In the genomic region with DNA sequence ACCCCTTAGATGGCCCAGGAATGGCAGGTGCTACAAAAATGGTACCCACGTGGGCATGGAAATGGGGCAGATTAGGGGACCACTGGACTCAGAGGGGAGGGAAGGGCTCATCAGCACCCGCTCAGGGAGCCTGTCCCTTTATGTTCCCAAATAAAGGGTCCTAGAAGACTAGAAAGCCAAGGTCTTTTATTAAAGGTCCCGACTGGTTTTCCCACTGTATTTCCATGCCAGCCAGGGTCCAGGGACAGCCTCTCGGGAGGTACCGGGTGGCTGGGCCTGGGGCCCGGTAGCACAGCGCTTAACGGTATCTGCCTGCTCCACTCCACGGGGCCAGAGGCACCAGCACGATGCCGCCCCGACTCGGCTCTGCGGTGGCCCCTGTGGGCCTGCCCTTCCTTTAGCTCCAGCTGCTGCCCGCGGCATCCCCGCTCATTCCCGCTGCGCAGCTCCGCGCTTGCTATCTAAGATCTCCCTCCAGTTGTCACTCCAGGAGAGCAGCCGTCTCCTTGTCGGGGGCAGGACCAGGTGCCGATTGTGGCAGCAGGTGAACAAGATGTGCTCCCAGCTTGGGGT, we compare ENCODE assay signal across 6 cellular contexts. TPM values are rescaled to one million over a fixed set of nuclear protein-coding genes. Genes with fewer than 3 reads are reported as not detected.
A peak's percentile ranks its signal among the peaks of the same experiment; 100 is the strongest.
DNase-seq lines count a peak whose midpoint lies in the region; ATAC-seq and TF ChIP-seq lines count a peak whose summit lies in the region.

No MANE protein-coding gene starts in this region.

- no peak overlapping the region for H2AFZ ChIP-seq in fibroblast of lung (ENCODE audit: low read length)

- peak overlapping the region; percentile 93 for H3K27ac Mint-ChIP-seq in activated T-cell treated with anti-CD3 and anti-CD28 coated beads, Interleukin-2, amount 50 U/mL, for 72 hours

- no peaks in the 10 kb centered on the region for H4K20me1 ChIP-seq in fibroblast of lung (ENCODE audit: control insufficient read depth, extremely low read depth, insufficient read depth, low read length)

- H3K9ac ChIP-seq in fibroblast of lung (ENCODE audit: insufficient read depth, low read length): no peak overlapping the region

- peaks cover 0 to 4% of the 10 kb centered on the region in 2 donors for H3K36me3 Mint-ChIP-seq in activated T-cell treated with anti-CD3 and anti-CD28 coated beads, Interleukin-2, amount 50 U/mL, for 72 hours (ENCODE audit: insufficient read depth in 2 of 2)

- no peaks in the 10 kb centered on the region for H3K9me3 Mint-ChIP-seq in activated T-cell treated with anti-CD3 and anti-CD28 coated beads, Interleukin-2, amount 50 U/mL, for 72 hours

- peak overlapping the region; percentile 81 for H3K4me2 ChIP-seq in fibroblast of lung (ENCODE audit: extremely low read depth, insufficient read depth, low read length)

- H3K36me3 ChIP-seq in fibroblast of lung (ENCODE audit: control insufficient read depth, insufficient read depth, low read length) (peaks cover 12% of the 10 kb centered on the region), thoracic aorta (peaks cover 2% of the 10 kb centered on the region)

- no peak overlapping the region for H3K27ac ChIP-seq in fibroblast of lung (ENCODE audit: insufficient read depth, low read length)
- peak overlapping the region in 1 of 2 donors; percentile 89 for H3K27ac ChIP-seq in thoracic aorta

- ATAC-seq in activated T-cell treated with anti-CD3 and anti-CD28 coated beads, Interleukin-2, amount 50 U/mL, for 72 hours (replicated peaks in 1 of 2): no peak
- ATAC-seq in thoracic aorta (ENCODE audit: insufficient number of reproducible peaks, low FRiP score, low read depth) (no peak), HG02885 (IDR thresholded peaks at IDR 0.05; ENCODE audit: poor library complexity, unreplicated experiment) (no peak)

- H3K4me1 ChIP-seq in fibroblast of lung (ENCODE audit: control insufficient read depth, extremely low read depth, insufficient read depth, low read length) (no peaks in the 10 kb centered on the region), thoracic aorta (ENCODE audit: control insufficient read depth in 1 of 2, low read depth in 2 of 2) (peaks cover 3 to 11% of the 10 kb centered on the region in 2 donors)

- no peaks in the 10 kb centered on the region for H3K27me3 ChIP-seq in fibroblast of lung (ENCODE audit: control insufficient read depth, insufficient read depth, low read length)
- no peaks in the 10 kb centered on the region for H3K27me3 ChIP-seq in thoracic aorta (replicated peaks; ENCODE audit: insufficient read depth)

- H3K27me3 Mint-ChIP-seq in activated T-cell treated with anti-CD3 and anti-CD28 coated beads, Interleukin-2, amount 50 U/mL, for 72 hours (ENCODE audit: low read depth): no peaks in the 10 kb centered on the region

- peaks cover 39% of the 10 kb centered on the region for H3K4me1 Mint-ChIP-seq in activated T-cell treated with anti-CD3 and anti-CD28 coated beads, Interleukin-2, amount 50 U/mL, for 72 hours (ENCODE audit: low read depth)

- peak overlapping the region; percentile 91 to 93 for H3K4me3 Mint-ChIP-seq in activated T-cell treated with anti-CD3 and anti-CD28 coated beads, Interleukin-2, amount 50 U/mL, for 72 hours

- TF ChIP-seq CTCF in fibroblast of lung (conservative IDR thresholded peaks at IDR 0.05 in 1 of 2, IDR thresholded peaks at IDR 0.05 in 1 of 2; ENCODE audit: low read depth in 1 of 2, low read length in 2 of 2) (no peak), thoracic aorta (IDR thresholded peaks at IDR 0.05) (no peak)

- no peaks in the 10 kb centered on the region for H3K79me2 ChIP-seq in fibroblast of lung (ENCODE audit: control insufficient read depth, insufficient read depth, low read length)

- DNase-seq in activated T-cell treated with anti-CD3 and anti-CD28 coated beads, Interleukin-2, amount 50 U/mL, for 72 hours: no peak
- no peak for DNase-seq in activated T-cell treated with anti-CD3 and anti-CD28 coated beads, Interleukin-2, amount 50 U/mL, for 1 hour
- no peak for DNase-seq in fibroblast of lung (ENCODE audit: low read depth in 2 of 2)
- no peak for DNase-seq in thoracic aorta (ENCODE audit: low spot score)
- DNase-seq in cerebellar nuclear complex (lab: John Stamatoyannopoulos, UW): no peak

- H3K4me3 ChIP-seq in fibroblast of lung (replicated peaks in 1 of 4; ENCODE audit: control extremely low read depth in 1 of 4, insufficient read depth in 1 of 4, low read depth in 3 of 4, low read length in 4 of 4) (peak overlapping the region; percentile 67 to 87 (median 78)), thoracic aorta (peak overlapping the region; percentile 98)

- no peaks in the 10 kb centered on the region for H3K9me3 ChIP-seq in fibroblast of lung (ENCODE audit: control insufficient read depth, insufficient read depth, low read depth, low read length)
- H3K9me3 ChIP-seq in thoracic aorta: no peaks in the 10 kb centered on the region

RNA-seq across cellular contexts. Expression of a gene that starts 1.4 kb away (rescaled TPM):
- 10 to 100 TPM; 56.5 to 65.9 TPM for total RNA-seq in activated T-cell treated with anti-CD3 and anti-CD28 coated beads, Interleukin-2, amount 50 U/mL, for 72 hours
- total RNA-seq in fibroblast of lung: 25.7 and 29.9 TPM in 2 replicates
- polyA plus RNA-seq in fibroblast of lung: 18.6 and 21.6 TPM in 2 replicates
- polyA plus RNA-seq in fibroblast of lung (2012): 40.3 and 54.5 TPM in 2 replicates
- polyA minus RNA-seq in fibroblast of lung (ENCODE audit: low replicate concordance): 10.5 and 27.5 TPM in 2 replicates
- 10 to 100 TPM; 57.9 to 80.0 TPM for total RNA-seq in thoracic aorta

RNA-seq across cellular contexts. Expression of a gene that starts 20.4 kb away (rescaled TPM):
- 10 to 100 TPM; 10.6 to 12.9 TPM for total RNA-seq in activated T-cell treated with anti-CD3 and anti-CD28 coated beads, Interleukin-2, amount 50 U/mL, for 72 hours
- 2.8 and 3.1 TPM in 2 replicates for total RNA-seq in fibroblast of lung
- 5.7 and 5.9 TPM in 2 replicates for polyA plus RNA-seq in fibroblast of lung
- polyA plus RNA-seq in fibroblast of lung (2012): 7.8 and 8.1 TPM in 2 replicates
- 18.5 and 30.3 TPM in 2 replicates for polyA minus RNA-seq in fibroblast of lung (ENCODE audit: low replicate concordance)
- total RNA-seq in thoracic aorta: 1 to 10 TPM; 6.1 to 7.6 TPM

RNA-seq across cellular contexts. Expression of a gene that starts 24.2 kb away (rescaled TPM):
- total RNA-seq in activated T-cell treated with anti-CD3 and anti-CD28 coated beads, Interleukin-2, amount 50 U/mL, for 72 hours: 100 to 1,000 TPM; 162 to 188 TPM
- total RNA-seq in fibroblast of lung (51.9 and 78.8 TPM in 2 replicates), thoracic aorta (10 to 100 TPM; 19.6 to 45.7 TPM)
- 142 and 271 TPM in 2 replicates for polyA plus RNA-seq in fibroblast of lung
- polyA plus RNA-seq in fibroblast of lung (2012): 255 and 440 TPM in 2 replicates
- 29.1 and 33.6 TPM in 2 replicates for polyA minus RNA-seq in fibroblast of lung (ENCODE audit: low replicate concordance)

RNA-seq across cellular contexts. Expression of a gene that starts 42.4 kb away (rescaled TPM):
- total RNA-seq in activated T-cell treated with anti-CD3 and anti-CD28 coated beads, Interleukin-2, amount 50 U/mL, for 72 hours: 1 to 10 TPM; 7.5 to 9.8 TPM
- total RNA-seq in fibroblast of lung (3.6 and 8.4 TPM in 2 replicates), thoracic aorta (10 to 100 TPM in 1 of 2 donors, 1 to 10 TPM in 1; 9.2 to 10.0 TPM)
- polyA plus RNA-seq in fibroblast of lung: 1.5 and 2.4 TPM in 2 replicates
- polyA plus RNA-seq in fibroblast of lung (2012): 1.7 and 3.4 TPM in 2 replicates
- polyA minus RNA-seq in fibroblast of lung (ENCODE audit: low replicate concordance): 4.7 and 6.4 TPM in 2 replicates

RNA-seq across cellular contexts. Expression of a gene that starts 52.6 kb away (rescaled TPM):
- 100 to 1,000 TPM; 361 to 368 TPM for total RNA-seq in activated T-cell treated with anti-CD3 and anti-CD28 coated beads, Interleukin-2, amount 50 U/mL, for 72 hours
- total RNA-seq in fibroblast of lung (109 and 122 TPM in 2 replicates), thoracic aorta (10 to 100 TPM; 57.9 to 60.1 TPM)
- polyA plus RNA-seq in fibroblast of lung: 190 and 191 TPM in 2 replicates
- polyA plus RNA-seq in fibroblast of lung (2012): 382 and 410 TPM in 2 replicates
- polyA minus RNA-seq in fibroblast of lung (ENCODE audit: low replicate concordance): 27.8 and 29.3 TPM in 2 replicates
